In the genomic region with DNA sequence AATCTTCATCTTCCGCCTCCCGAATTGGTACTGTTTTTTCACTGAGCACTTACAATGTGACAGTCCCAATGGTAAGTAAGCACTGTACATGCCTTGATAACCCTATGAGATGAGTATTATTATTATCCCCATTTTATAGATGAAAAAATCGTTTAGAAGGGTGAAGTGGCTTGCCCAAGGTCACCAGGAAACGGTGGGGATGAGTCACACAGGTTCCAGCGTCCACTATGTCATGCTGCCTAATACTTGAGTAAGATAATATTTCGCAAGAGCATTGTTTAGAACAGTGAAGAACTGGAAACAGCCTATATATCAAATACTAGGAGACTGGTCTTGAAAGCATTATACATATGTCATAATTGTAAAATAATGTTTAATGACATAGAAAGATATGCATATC, we compare ENCODE assay signal across 18 cellular contexts. TPM values are rescaled to one million over a fixed set of nuclear protein-coding genes. Genes with fewer than 3 reads are reported as not detected.
DNase-seq lines count a peak whose midpoint lies in the region; ATAC-seq, FAIRE-seq and TF ChIP-seq lines count a peak whose summit lies in the region.
"Had no signal": no experiment of that assay in that cellular context is flagged by ENCODE, and none has a peak within 500 bp of the region (broad histone marks: within the 10 kb centered on the region; RNA-seq: fewer than 3 reads in every experiment).

No MANE protein-coding gene starts in this region.

- H3K4me1 ChIP-seq in A549 (peaks cover 19% of the 10 kb centered on the region), OCI-LY7 (ENCODE audit: insufficient read depth, low read length, poor library complexity, severe bottlenecking) (no peaks in the 10 kb centered on the region), aorta (ENCODE audit: control insufficient read depth in 1 of 2, insufficient read depth in 2 of 2, low read length in 2 of 2) (no peaks in the 10 kb centered on the region)
- H3K4me1 ChIP-seq: tibial nerve had no signal

- H3K9me2 ChIP-seq in OCI-LY7 (ENCODE audit: insufficient read depth, low read length), result no peaks in the 10 kb centered on the region

- 38% methylated on average over 6 of the region's 6 CpGs for WGBS in A549 (ENCODE audit: missing lambda C conversion rate)
- 68 to 84% methylated on average over 6 of the region's 6 CpGs for WGBS in aorta, 2 donors

- no peak for TF ChIP-seq POLR2A in A549 (IDR thresholded peaks at IDR 0.05; ENCODE audit: low read length)

- TF ChIP-seq CTCF in A549 (IDR thresholded peaks at IDR 0.05), result no peak
- no peak for TF ChIP-seq CTCF in OCI-LY7 (conservative IDR thresholded peaks at IDR 0.05; ENCODE audit: low read length)

- H4K20me1 ChIP-seq in OCI-LY7 (ENCODE audit: insufficient read depth, low read length), result no peaks in the 10 kb centered on the region

- TF ChIP-seq RAD21 in A549 (conservative IDR thresholded peaks at IDR 0.05 in 1 of 2, IDR thresholded peaks at IDR 0.05 in 1 of 2), result no peak

- H3K27ac ChIP-seq in A549 (no peak overlapping the region), OCI-LY7 (ENCODE audit: low read depth, low read length, poor library complexity, severe bottlenecking) (no peak overlapping the region), aorta (ENCODE audit: low read depth in 1 of 2, low read length in 2 of 2) (no peak overlapping the region)
- H3K27ac ChIP-seq: SJSA1, tibial nerve had no signal

- intact Hi-C loops in OCI-LY7 (cut with micrococcal nuclease; ENCODE audit: unreplicated experiment), result no loop called here
- intact Hi-C loops in aorta (cut with DNase I), result loop anchor here in 1 of 2 donors (5.0 kb wide), 1 partner anchor 147 kb away; no protein-coding TSS in a partner anchor

- no TSS peak for BruUV-seq in OCI-LY7 (replicated peaks; lab: Mats Ljungman, UMichigan)

- ATAC-seq in A549, result no peak
- ATAC-seq in aorta (ENCODE audit: low FRiP score), result no peak
- no peak for ATAC-seq in HG02884 (IDR thresholded peaks at IDR 0.05; ENCODE audit: unreplicated experiment)
- ATAC-seq: activated T-cell treated with anti-CD3 and anti-CD28 coated beads, Interleukin-2, amount 50 U/mL, for 72 hours had no signal

- POLR2A ChIA-PET in A549 (lab: Yijun Ruan, JAX), result no interaction called here
- POLR2A ChIA-PET in OCI-LY7 (lab: Charles Lee), result interaction anchor here (0.6 kb wide), 1 partner anchor 10 kb away, joined by 3 read pairs; no protein-coding TSS in a partner anchor

- TF ChIP-seq EP300 in A549 (IDR thresholded peaks at IDR 0.05), result no peak

- no peak for FAIRE-seq in A549 (lab: Jason Lieb, UNC)
- FAIRE-seq in HTR-8/SVneo (lab: Jason Lieb, UNC), result no peak

- H3K36me3 ChIP-seq in OCI-LY7 (ENCODE audit: insufficient read depth, low read length) (no peaks in the 10 kb centered on the region), aorta (ENCODE audit: control insufficient read depth in 1 of 2, insufficient read depth in 2 of 2, low read length in 1 of 2) (no peaks in the 10 kb centered on the region)
- H3K36me3 ChIP-seq: SJSA1 had no signal

- no peak overlapping the region for H2AFZ ChIP-seq in OCI-LY7 (ENCODE audit: low read length)

- H3K79me2 ChIP-seq in OCI-LY7 (ENCODE audit: insufficient read depth, low read depth, low read length), result no peaks in the 10 kb centered on the region

- H3K9me3 ChIP-seq in A549 (no peaks in the 10 kb centered on the region), OCI-LY7 (ENCODE audit: low read length) (no peaks in the 10 kb centered on the region), aorta (ENCODE audit: control insufficient read depth, low read length) (no peaks in the 10 kb centered on the region)
- H3K9me3 ChIP-seq: SJSA1, tibial nerve had no signal

- peak overlapping the region; percentile 6; the same call in 1 of the 3 replicates for H3K4me2 ChIP-seq in A549
- H3K4me2 ChIP-seq in OCI-LY7 (ENCODE audit: low read length), result no peak overlapping the region

- CTCF ChIA-PET in A549 (lab: Yijun Ruan, JAX), result interaction anchor here (1.2 to 19.7 kb wide), 7 partner anchors 16 to 500 kb away, joined by 3 to 304 read pairs (median 24); no protein-coding TSS in a partner anchor
- CTCF ChIA-PET in OCI-LY7 (lab: Charles Lee; ENCODE audit: unreplicated experiment), result no interaction called here

- H3K4me3 ChIP-seq in A549, result no peak overlapping the region
- H3K4me3 ChIP-seq in OCI-LY7 (ENCODE audit: low read depth, low read length, poor library complexity, severe bottlenecking), result no peak overlapping the region
- no peak overlapping the region for H3K4me3 ChIP-seq in aorta (ENCODE audit: low read length in 2 of 2)
- H3K4me3 ChIP-seq: SJSA1, tibial nerve had no signal

- H3K27me3 ChIP-seq in aorta (ENCODE audit: control insufficient read depth in 1 of 2, insufficient read depth in 2 of 2, low read length in 1 of 2), result no peaks in the 10 kb centered on the region

- DNase-seq in A549 (ENCODE audit: low read depth in 1 of 2, low spot score in 1 of 2) (peak in 1 of 2 experiments; percentile 51), HTR-8/SVneo (ENCODE audit: insufficient read length, low spot score) (peak; percentile 31), SKM-1 (lab: John Stamatoyannopoulos, UW; ENCODE audit: unreplicated experiment) (peak; percentile 30), fibroblast of peridontal ligament (ENCODE audit: extremely low read depth) (peak; percentile 28), OCI-LY7 (ENCODE audit: low spot score) (no peak), aorta (no peak)
- no peak for DNase-seq in activated CD4-positive, CD25-positive, alpha-beta regulatory T cell (lab: John Stamatoyannopoulos, UW)
- DNase-seq: activated CD4-positive, CD25-positive, alpha-beta regulatory T cell treated with anti-CD3 and anti-CD28 coated beads, Interleukin-2, amount 50 U/mL, for 72 hours; activated T-cell treated with anti-CD3 and anti-CD28 coated beads, Interleukin-2, amount 50 U/mL, for 72 hours; DMS 273 treated with DMSO at 0.1 percent for 48 hours; effector CD4-positive, alpha-beta T cell; hypothalamus; NCI-H1092 had no signal

TF ChIP-seq in A549, 52 proteins besides CTCF, POLR2A, EP300 and RAD21 (continues in another document):
- TF ChIP-seq HMGXB4 (CRISPR knock-in tag; IDR thresholded peaks at IDR 0.05; ENCODE audit: borderline replicate concordance), result no peak
- TF ChIP-seq JUNB (IDR thresholded peaks at IDR 0.05), result peak; percentile 40; the same call in 1 of the 2 replicates
- TF ChIP-seq ESRRA (IDR thresholded peaks at IDR 0.05; ENCODE audit: borderline replicate concordance, low read length), result peak; percentile 89
- TF ChIP-seq HEYL (CRISPR knock-in tag; IDR thresholded peaks at IDR 0.05), result no peak
- no peak for TF ChIP-seq RCOR1 (IDR thresholded peaks at IDR 0.05; ENCODE audit: low read depth, low read length)
- TF ChIP-seq FOSL2 (IDR thresholded peaks at IDR 0.05), result no peak
- peak; percentile 59 for TF ChIP-seq FOSL2 (CRISPR knock-in tag; IDR thresholded peaks at IDR 0.05)

RNA-seq across cellular contexts. Expression of gene HAND1, which starts 12.9 kb away (rescaled TPM):
- polyA plus RNA-seq in A549 (2011; rRNA removed) (0.04 and 0.08 TPM in 2 replicates), A549 (2017; fragmentation: RNase III; extraction: RNeasy Plus Mini Kit Qiagen cat#74134 plus additional on column Dnase treatment) (0.05 TPM in 1 of 3 replicates, not detected in the others), aorta (not detected)
- polyA plus RNA-seq in A549 (2012; cell fraction: cytosol; rRNA removed), result 0.16 and 0.39 TPM in 2 replicates
- polyA plus RNA-seq in A549 (2012; cell fraction: nucleus; rRNA removed), result 0.20 TPM in 1 of 2 replicates, not detected in the other
- not detected in 2 replicates for polyA minus RNA-seq in A549 (2011; rRNA and poly(A)+ RNA removed)
- total RNA-seq in OCI-LY7 (2014; rRNA removed; shearing (Covaris generic)), result not detected in 2 replicates
- total RNA-seq in OCI-LY7 (2022) (not detected in 2 replicates), aorta (not detected)
- total RNA-seq: activated T-cell treated with anti-CD3 and anti-CD28 coated beads, Interleukin-2, amount 50 U/mL, for 72 hours; liver; NCI-H460; SJSA1; tibial nerve had no signal
- polyA plus RNA-seq: liver had no signal

RNA-seq across cellular contexts. Expression of gene SAP30L, which starts 19.4 kb away (rescaled TPM):
- polyA plus RNA-seq in A549 (2011; rRNA removed) (40.8 and 50.3 TPM in 2 replicates), A549 (2017; fragmentation: RNase III; extraction: RNeasy Plus Mini Kit Qiagen cat#74134 plus additional on column Dnase treatment) (23.5 to 25.3 TPM (median 24.9 TPM) in 3 replicates), aorta (10 to 100 TPM; 26.7 to 28.8 TPM)
- polyA plus RNA-seq in A549 (2012; cell fraction: cytosol; rRNA removed), result 19.1 and 19.2 TPM in 2 replicates
- 6.5 and 8.6 TPM in 2 replicates for polyA plus RNA-seq in A549 (2012; cell fraction: nucleus; rRNA removed)
- 11.7 and 14.5 TPM in 2 replicates for polyA minus RNA-seq in A549 (2011; rRNA and poly(A)+ RNA removed)
- total RNA-seq in OCI-LY7 (2014; rRNA removed; shearing (Covaris generic)), result 33.2 and 38.7 TPM in 2 replicates
- total RNA-seq in OCI-LY7 (2022) (37.5 and 39.3 TPM in 2 replicates), aorta (10 to 100 TPM; 40.5 to 43.4 TPM)

Comparison
In these comparisons a context has a peak if more than half of its experiments do, and no peak if none do; other contexts are left out.
1. DNase-seq: peak in HTR-8/SVneo (single experiment), SKM-1 (single experiment) and fibroblast of peridontal ligament (single experiment); none in activated CD4-positive, CD25-positive, alpha-beta regulatory T cell (0 of 4), OCI-LY7 (single experiment) and aorta (0 of 2).